Comparison of ENCODE assay signal across 25 cellular contexts in genomic region chr11:6563121-6563619, GRCh38.
"Had no signal": no experiment of that assay in that cellular context is flagged by ENCODE, and none has a peak within 500 bp of the region (broad histone marks: within the 10 kb centered on the region; RNA-seq: fewer than 3 reads in every experiment).

No MANE protein-coding gene starts in this region.

- H3K27me3 Mint-ChIP-seq: activated naive CD4-positive, alpha-beta T cell treated with anti-CD3 and anti-CD28 coated beads, Interleukin-2, amount 10 ng/mL, durations not matched to agents 7 days and 5 days; activated naive CD8-positive, alpha-beta T cell treated with anti-CD3 and anti-CD28 coated beads, Interleukin-2, amount 50 U/mL, for 24 hours; brain; central memory CD8-positive, alpha-beta T cell; stimulated activated naive CD8-positive, alpha-beta T cell treated with anti-CD3 and anti-CD28 coated beads, Interleukin-15, Interleukin-2, amounts not matched to agents 100 ng/mL and 50 ng/mL, for 24 hours had no signal

- H3K27me3 ChIP-seq: colonic mucosa, heart right ventricle, transverse colon, uterus had no signal

- ATAC-seq: activated naive CD8-positive, alpha-beta T cell treated with anti-CD3 and anti-CD28 coated beads, Interleukin-2, amount 50 U/mL, for 24 hours; esophagus mucosa; heart right ventricle; left colon; lower lobe of right lung; psoas muscle; right cardiac atrium had no signal

- H3K9me3 Mint-ChIP-seq: activated naive CD4-positive, alpha-beta T cell treated with anti-CD3 and anti-CD28 coated beads, Interleukin-2, amount 10 ng/mL, durations not matched to agents 7 days and 5 days; activated naive CD8-positive, alpha-beta T cell treated with anti-CD3 and anti-CD28 coated beads, Interleukin-2, amount 50 U/mL, for 24 hours; brain; central memory CD8-positive, alpha-beta T cell; nephron; stimulated activated naive CD8-positive, alpha-beta T cell treated with anti-CD3 and anti-CD28 coated beads, Interleukin-15, Interleukin-2, amounts not matched to agents 100 ng/mL and 50 ng/mL, for 24 hours had no signal

- H3K4me3 Mint-ChIP-seq: activated naive CD4-positive, alpha-beta T cell treated with anti-CD3 and anti-CD28 coated beads, Interleukin-2, amount 10 ng/mL, durations not matched to agents 7 days and 5 days; activated naive CD8-positive, alpha-beta T cell treated with anti-CD3 and anti-CD28 coated beads, Interleukin-2, amount 50 U/mL, for 24 hours; brain; central memory CD8-positive, alpha-beta T cell; nephron; stimulated activated naive CD8-positive, alpha-beta T cell treated with anti-CD3 and anti-CD28 coated beads, Interleukin-15, Interleukin-2, amounts not matched to agents 100 ng/mL and 50 ng/mL, for 24 hours had no signal

- H3K36me3 Mint-ChIP-seq: activated naive CD4-positive, alpha-beta T cell treated with anti-CD3 and anti-CD28 coated beads, Interleukin-2, amount 10 ng/mL, durations not matched to agents 7 days and 5 days; brain had no signal

- H3K27ac Mint-ChIP-seq: activated naive CD4-positive, alpha-beta T cell treated with anti-CD3 and anti-CD28 coated beads, Interleukin-2, amount 10 ng/mL, durations not matched to agents 7 days and 5 days; activated naive CD8-positive, alpha-beta T cell treated with anti-CD3 and anti-CD28 coated beads, Interleukin-2, amount 50 U/mL, for 24 hours; brain; stimulated activated naive CD8-positive, alpha-beta T cell treated with anti-CD3 and anti-CD28 coated beads, Interleukin-15, Interleukin-2, amounts not matched to agents 100 ng/mL and 50 ng/mL, for 24 hours had no signal

- H3K27ac ChIP-seq: colonic mucosa, heart right ventricle, lower lobe of right lung, psoas muscle, transverse colon, uterus had no signal

- DNase-seq: activated CD4-positive, alpha-beta T cell treated with anti-CD3 and anti-CD28 coated beads, Interleukin-2, amount 50 U/mL, for 1 hour; activated CD8-positive, alpha-beta memory T cell treated with anti-CD3 and anti-CD28 coated beads for 24 hours; activated CD8-positive, alpha-beta memory T cell treated with anti-CD3 and anti-CD28 coated beads, Interleukin-2, amount 50 U/mL, for 48 hours; activated effector memory CD4-positive, alpha-beta T cell treated with Interleukin-2 at 50 U/mL for 16 hours; activated naive CD4-positive, alpha-beta T cell treated with anti-CD3 and anti-CD28 coated beads, Interleukin-2, amount 10 ng/mL, durations not matched to agents 7 days and 5 days; activated naive CD8-positive, alpha-beta T cell treated with anti-CD3 and anti-CD28 coated beads, Interleukin-2, amount 50 U/mL, for 24 hours; activated T-cell treated with anti-CD3 and anti-CD28 coated beads, Interleukin-2, amount 50 U/mL, for 48 hours; anterior cingulate cortex; colonic mucosa; heart right ventricle; left colon; lower lobe of right lung; midbrain; nucleus accumbens; psoas muscle; right cardiac atrium; T-helper 1 cell; T1000; transverse colon; uterus had no signal

- H3K4me1 Mint-ChIP-seq: activated naive CD4-positive, alpha-beta T cell treated with anti-CD3 and anti-CD28 coated beads, Interleukin-2, amount 10 ng/mL, durations not matched to agents 7 days and 5 days; activated naive CD8-positive, alpha-beta T cell treated with anti-CD3 and anti-CD28 coated beads, Interleukin-2, amount 50 U/mL, for 24 hours; brain; central memory CD8-positive, alpha-beta T cell had no signal

- H3K4me1 ChIP-seq: colonic mucosa, lower lobe of right lung, transverse colon, uterus had no signal
